Comparison of ENCODE assay signal across 33 cellular contexts in genomic region chr6:42817910-42818309, GRCh38.
"Had no signal": no experiment of that assay in that cellular context is flagged by ENCODE, and none has a peak within 500 bp of the region (broad histone marks: within the 10 kb centered on the region; RNA-seq: fewer than 3 reads in every experiment).

No MANE protein-coding gene starts in this region.

- H3K9me3 Mint-ChIP-seq: activated CD4-positive, alpha-beta memory T cell treated with anti-CD3 and anti-CD28 coated beads for 36 hours; activated CD4-positive, alpha-beta T cell treated with anti-CD3 and anti-CD28 coated beads, Interleukin-2, amount 10 ng/mL, durations not matched to agents 24 days and 14 days; activated naive CD4-positive, alpha-beta T cell treated with anti-CD3 and anti-CD28 coated beads, Interleukin-2, amount 50 U/mL, for 72 hours; activated T-cell treated with anti-CD3 and anti-CD28 coated beads, Interleukin-2, amount 50 U/mL, for 24 hours; activated T-helper 2 cell treated with anti-CD3 and anti-CD28 coated beads, Interferon-gamma antibody, Interleukin-2, Interleukin-4, amounts not matched to agents 10 μg/mL and 5 μg/mL and 100 μg/mL, durations not matched to agents 14 hours and 24 hours and 36 hours; immature natural killer cell; naive thymus-derived CD8-positive, alpha-beta T cell; neural crest cell; stimulated activated naive B cell treated with anti-CD40 and anti-IgM and Interleukin-4, amounts not matched to agents 10 μg/mL and 1 μg/mL and 100 μg/mL, for 72 hours; T-helper 1 cell treated with Interleukin-12 subunit alpha and Interleukin-12 subunit beta and Interleukin-4 antibody, amounts not matched to agents 30 μg/mL and 1 μg/mL, for 36 hours had no signal

- H2AFZ ChIP-seq: hepatocyte, parathyroid adenoma had no signal

- H3K4me1 ChIP-seq: parathyroid adenoma had no signal

- DNase-seq: activated CD4-positive, alpha-beta memory T cell treated with anti-CD3 and anti-CD28 coated beads for 36 hours; activated CD4-positive, alpha-beta T cell treated with anti-CD3 and anti-CD28 coated beads, Interleukin-2, amount 10 ng/mL, durations not matched to agents 24 days and 14 days; activated CD8-positive, alpha-beta memory T cell treated with anti-CD3 and anti-CD28 coated beads, Interleukin-2, amount 50 U/mL, for 4 hours; activated T-cell treated with anti-CD3 and anti-CD28 coated beads, Interleukin-2, amount 50 U/mL, for 24 hours; adrenal gland; aorta; body of pancreas; dermis blood vessel endothelial cell; effector CD4-positive, alpha-beta T cell; immature natural killer cell; kidney; left colon; midbrain; naive thymus-derived CD8-positive, alpha-beta T cell; nucleus accumbens; stimulated activated CD4-positive, alpha-beta T cell treated with anti-CD3 and anti-CD28 coated beads, Interleukin-15, amount 100 ng/mL, for 24 hours; stimulated activated CD4-positive, alpha-beta T cell treated with anti-CD3 and anti-CD28 coated beads, Interleukin-2, amount 100 ng/mL, for 24 hours; stimulated activated naive B cell treated with anti-CD40 and anti-IgM and Interleukin-4, amounts not matched to agents 10 μg/mL and 1 μg/mL and 100 μg/mL, for 72 hours; stomach; T1000; WERI-Rb-1 had no signal

- ATAC-seq: activated CD4-positive, CD25-positive, alpha-beta regulatory T cell treated with anti-CD3 and anti-CD28 coated beads, Interleukin-2, amount 50 U/mL, for 24 hours; activated naive CD4-positive, alpha-beta T cell treated with anti-CD3 and anti-CD28 coated beads, Interleukin-2, amount 50 U/mL, for 72 hours; body of pancreas; gastroesophageal sphincter; left colon; naive thymus-derived CD8-positive, alpha-beta T cell; stimulated activated naive B cell treated with anti-CD40 and anti-IgM and Interleukin-4, amounts not matched to agents 10 μg/mL and 1 μg/mL and 100 μg/mL, for 72 hours had no signal

- H3K27ac ChIP-seq: adrenal gland, body of pancreas, epithelial cell of prostate, hepatocyte, parathyroid adenoma, right atrium auricular region, stomach, tibial nerve, WERI-Rb-1 had no signal

- H3K36me3 Mint-ChIP-seq: activated CD4-positive, alpha-beta memory T cell treated with anti-CD3 and anti-CD28 coated beads for 36 hours; activated naive CD4-positive, alpha-beta T cell treated with anti-CD3 and anti-CD28 coated beads, Interleukin-2, amount 50 U/mL, for 72 hours had no signal

- H3K4me1 Mint-ChIP-seq: neural crest cell had no signal

- H3K27me3 Mint-ChIP-seq: activated CD4-positive, alpha-beta memory T cell treated with anti-CD3 and anti-CD28 coated beads for 36 hours; activated CD4-positive, alpha-beta T cell treated with anti-CD3 and anti-CD28 coated beads, Interleukin-2, amount 10 ng/mL, durations not matched to agents 24 days and 14 days; activated T-cell treated with anti-CD3 and anti-CD28 coated beads, Interleukin-2, amount 50 U/mL, for 24 hours; naive thymus-derived CD8-positive, alpha-beta T cell; stimulated activated naive B cell treated with anti-CD40 and anti-IgM and Interleukin-4, amounts not matched to agents 10 μg/mL and 1 μg/mL and 100 μg/mL, for 72 hours had no signal

- H3K27ac Mint-ChIP-seq: activated CD4-positive, alpha-beta memory T cell treated with anti-CD3 and anti-CD28 coated beads for 36 hours; activated CD4-positive, alpha-beta T cell treated with anti-CD3 and anti-CD28 coated beads, Interleukin-2, amount 10 ng/mL, durations not matched to agents 24 days and 14 days; activated naive CD4-positive, alpha-beta T cell treated with anti-CD3 and anti-CD28 coated beads, Interleukin-2, amount 50 U/mL, for 72 hours; activated T-helper 2 cell treated with anti-CD3 and anti-CD28 coated beads, Interferon-gamma antibody, Interleukin-2, Interleukin-4, amounts not matched to agents 10 μg/mL and 5 μg/mL and 100 μg/mL, durations not matched to agents 14 hours and 24 hours and 36 hours; T-helper 1 cell treated with Interleukin-12 subunit alpha and Interleukin-12 subunit beta and Interleukin-4 antibody, amounts not matched to agents 30 μg/mL and 1 μg/mL, for 36 hours had no signal

- H3K4me2 ChIP-seq: hepatocyte, smooth muscle cell had no signal

- H3K4me3 ChIP-seq: adrenal gland, body of pancreas, gastroesophageal sphincter, hepatocyte, right atrium auricular region, smooth muscle cell, stomach, tibial nerve had no signal

- H3K9ac ChIP-seq: parathyroid adenoma had no signal

- H3K27me3 ChIP-seq: adrenal gland, body of pancreas, gastroesophageal sphincter, hepatocyte, right atrium auricular region, stomach, tibial nerve had no signal

- H3K4me3 Mint-ChIP-seq: activated CD4-positive, alpha-beta memory T cell treated with anti-CD3 and anti-CD28 coated beads for 36 hours; activated CD4-positive, alpha-beta T cell treated with anti-CD3 and anti-CD28 coated beads, Interleukin-2, amount 10 ng/mL, durations not matched to agents 24 days and 14 days; activated T-cell treated with anti-CD3 and anti-CD28 coated beads, Interleukin-2, amount 50 U/mL, for 24 hours; immature natural killer cell; naive thymus-derived CD8-positive, alpha-beta T cell; neural crest cell; stimulated activated naive B cell treated with anti-CD40 and anti-IgM and Interleukin-4, amounts not matched to agents 10 μg/mL and 1 μg/mL and 100 μg/mL, for 72 hours; T-helper 1 cell treated with Interleukin-12 subunit alpha and Interleukin-12 subunit beta and Interleukin-4 antibody, amounts not matched to agents 30 μg/mL and 1 μg/mL, for 36 hours had no signal

- H3K9me3 ChIP-seq: adrenal gland, body of pancreas, gastroesophageal sphincter, right atrium auricular region, stomach, tibial nerve had no signal
